ENCODE assay signal across 15 cellular contexts in genomic region chr17:83161298-83162034, GRCh38.
DNase-seq lines count a peak whose midpoint lies in the region; ATAC-seq and TF ChIP-seq lines count a peak whose summit lies in the region.
"Had no signal": no experiment of that assay in that cellular context is flagged by ENCODE, and none has a peak within 500 bp of the region (broad histone marks: within the 10 kb centered on the region; RNA-seq: fewer than 3 reads in every experiment).

No MANE protein-coding gene starts in this region.

- H3K36me3 ChIP-seq in breast epithelium: no peaks in the 10 kb centered on the region
- no peaks in the 10 kb centered on the region for H3K36me3 ChIP-seq in mammary epithelial cell (ENCODE audit: insufficient read depth, low read length)
- no peaks in the 10 kb centered on the region for H3K36me3 ChIP-seq in endodermal cell (ENCODE audit: control insufficient read depth, insufficient read depth, low read length)
- no peaks in the 10 kb centered on the region for H3K36me3 ChIP-seq in aorta (ENCODE audit: control insufficient read depth in 1 of 2, insufficient read depth in 2 of 2, low read length in 1 of 2)
- H3K36me3 ChIP-seq: thyroid gland had no signal

- dilution Hi-C loops in mammary epithelial cell (cut with HindIII; ENCODE audit: low sequenced_read_pairs): no loop called here

- peaks cover 8% of the 10 kb centered on the region for H3K9me3 Mint-ChIP-seq in endodermal cell

- WGBS in mammary epithelial cell (ENCODE audit: low coverage, missing lambda C conversion rate): 62% methylated on average over 13 of the region's 14 CpGs
- WGBS in endodermal cell (ENCODE audit: insufficient coverage in 1 of 2, insufficient read length in 1 of 2), 2 experiments: 93% methylated on average over 9 to 13 of the region's 14 CpGs
- WGBS in aorta, 2 donors: 93 to 94% methylated on average over 14 of the region's 14 CpGs

- H2AFZ ChIP-seq in mammary epithelial cell (ENCODE audit: low read depth, low read length): no peak overlapping the region

- H3K4me2 ChIP-seq in mammary epithelial cell (ENCODE audit: insufficient read depth, low read depth, low read length): no peak overlapping the region

- H3K4me1 ChIP-seq in breast epithelium (no peaks in the 10 kb centered on the region), mammary epithelial cell (ENCODE audit: insufficient read depth, low read length) (no peaks in the 10 kb centered on the region), endodermal cell (ENCODE audit: control insufficient read depth, insufficient read depth, low read length) (no peaks in the 10 kb centered on the region), aorta (ENCODE audit: control insufficient read depth in 1 of 2, insufficient read depth in 2 of 2, low read length in 2 of 2) (no peaks in the 10 kb centered on the region)
- H3K4me1 ChIP-seq: thyroid gland had no signal

- H3K4me3 Mint-ChIP-seq in endodermal cell: no peak overlapping the region
- H3K4me3 Mint-ChIP-seq: memory B cell had no signal

- H3K9me3 ChIP-seq in breast epithelium: no peaks in the 10 kb centered on the region
- H3K9me3 ChIP-seq in mammary epithelial cell (replicated peaks; ENCODE audit: insufficient read depth, low read length): no peaks in the 10 kb centered on the region
- H3K9me3 ChIP-seq in endodermal cell (ENCODE audit: control insufficient read depth, low read length): no peaks in the 10 kb centered on the region
- no peaks in the 10 kb centered on the region for H3K9me3 ChIP-seq in aorta (ENCODE audit: control insufficient read depth, low read length)
- H3K9me3 ChIP-seq: thyroid gland had no signal

- no peaks in the 10 kb centered on the region for H3K79me2 ChIP-seq in mammary epithelial cell (ENCODE audit: insufficient read depth, low read length)

- CTCF ChIA-PET in mammary epithelial cell (lab: Charles Lee; ENCODE audit: low non-redundant PET): no interaction called here

- H3K4me3 ChIP-seq in breast epithelium (no peak overlapping the region), mammary epithelial cell (replicated peaks in 1 of 3; ENCODE audit: insufficient read depth in 1 of 3, low read depth in 2 of 3, low read length in 3 of 3) (no peak overlapping the region), endodermal cell (ENCODE audit: low read length) (no peak overlapping the region), aorta (ENCODE audit: low read length in 2 of 2) (no peak overlapping the region)
- H3K4me3 ChIP-seq: thyroid gland had no signal

- H3K27ac ChIP-seq in breast epithelium (peak overlapping the region in 1 of 2 donors; percentile 76), mammary epithelial cell (ENCODE audit: insufficient read depth, low read depth, low read length) (no peak overlapping the region), endodermal cell (ENCODE audit: low read depth, low read length) (no peak overlapping the region), aorta (ENCODE audit: low read depth in 1 of 2, low read length in 2 of 2) (no peak overlapping the region)
- H3K27ac ChIP-seq: thyroid gland had no signal

- no TSS peak for BruUV-seq in mammary epithelial cell (replicated peaks; lab: Mats Ljungman, UMichigan)

- H3K4me1 Mint-ChIP-seq in endodermal cell: peaks cover 8% of the 10 kb centered on the region
- H3K4me1 Mint-ChIP-seq: memory B cell had no signal

- TF ChIP-seq CTCF in breast epithelium (IDR thresholded peaks at IDR 0.05): no peak
- no peak for TF ChIP-seq CTCF in mammary epithelial cell (conservative IDR thresholded peaks at IDR 0.05 in 1 of 2, IDR thresholded peaks at IDR 0.05 in 1 of 2; ENCODE audit: extremely low read depth in 1 of 2, insufficient read depth in 1 of 2, low read depth in 1 of 2, low read length in 2 of 2)
- TF ChIP-seq CTCF in endodermal cell (conservative IDR thresholded peaks at IDR 0.05): no peak

- H3K27me3 Mint-ChIP-seq in endodermal cell (ENCODE audit: insufficient read depth): peaks cover 15% of the 10 kb centered on the region

- H3K27ac Mint-ChIP-seq in endodermal cell: no peak overlapping the region
- H3K27ac Mint-ChIP-seq: memory B cell had no signal

- no peaks in the 10 kb centered on the region for H3K36me3 Mint-ChIP-seq in endodermal cell (ENCODE audit: low read depth)

- H3K9ac ChIP-seq in mammary epithelial cell (ENCODE audit: insufficient read depth, low read length) (no peak overlapping the region), endodermal cell (ENCODE audit: extremely low read depth, low read length, poor library complexity, severe bottlenecking) (no peak overlapping the region)

- DNase-seq in breast epithelium (ENCODE audit: low spot score in 2 of 2): peak; percentile 19 to 48
- no peak for DNase-seq in mammary epithelial cell
- peak; percentile 32 for DNase-seq in endodermal cell
- DNase-seq in myocyte (ENCODE audit: low read depth): peak; percentile 89
- peak in 1 of 2 donors; percentile 54 for DNase-seq in aorta
- no peak for DNase-seq in NCI-H226
- DNase-seq in GOT3 (lab: John Stamatoyannopoulos, UW): no peak
- no peak for DNase-seq in NCI-H2227 (lab: John Stamatoyannopoulos, UW; ENCODE audit: unreplicated experiment)
- DNase-seq: amygdala; effector memory CD4-positive, alpha-beta T cell; hippocampal formation; NCI-H524; SHP77; thyroid gland had no signal

- in situ Hi-C loops in mammary epithelial cell (cut with MboI; ENCODE audit: low sequenced_read_pairs in 2 of 2): no loop called here

- no peaks in the 10 kb centered on the region for H3K27me3 ChIP-seq in breast epithelium
- no peaks in the 10 kb centered on the region for H3K27me3 ChIP-seq in mammary epithelial cell (ENCODE audit: insufficient read depth, low read length)
- no peaks in the 10 kb centered on the region for H3K27me3 ChIP-seq in endodermal cell (ENCODE audit: control insufficient read depth, insufficient read depth, low read length, poor library complexity, severe bottlenecking)
- H3K27me3 ChIP-seq in aorta (ENCODE audit: control insufficient read depth in 1 of 2, insufficient read depth in 2 of 2, low read length in 1 of 2): no peaks in the 10 kb centered on the region
- H3K27me3 ChIP-seq: thyroid gland had no signal

- no peaks in the 10 kb centered on the region for H4K20me1 ChIP-seq in mammary epithelial cell (ENCODE audit: insufficient read depth, low read length)

- TF ChIP-seq POLR2A in breast epithelium (IDR thresholded peaks at IDR 0.05): no peak

- ATAC-seq in aorta (ENCODE audit: low FRiP score): peak; percentile 11

- intact Hi-C loops in breast epithelium (cut with DNase I; ENCODE audit: low total_unique reads): no loop called here
- intact Hi-C loops in mammary epithelial cell (cut with micrococcal nuclease): no loop called here
- intact Hi-C loops in aorta (cut with DNase I): no loop called here

Comparison
In these comparisons a context has a peak if more than half of its experiments do, and no peak if none do; other contexts are left out.
1. DNase-seq: peak in breast epithelium (2 of 2), endodermal cell (single experiment) and myocyte (single experiment); none in mammary epithelial cell (single experiment), NCI-H226 (single experiment), GOT3 (single experiment) and NCI-H2227 (single experiment).